20 cellular contexts compared by ENCODE assay signal in the genomic region with DNA sequence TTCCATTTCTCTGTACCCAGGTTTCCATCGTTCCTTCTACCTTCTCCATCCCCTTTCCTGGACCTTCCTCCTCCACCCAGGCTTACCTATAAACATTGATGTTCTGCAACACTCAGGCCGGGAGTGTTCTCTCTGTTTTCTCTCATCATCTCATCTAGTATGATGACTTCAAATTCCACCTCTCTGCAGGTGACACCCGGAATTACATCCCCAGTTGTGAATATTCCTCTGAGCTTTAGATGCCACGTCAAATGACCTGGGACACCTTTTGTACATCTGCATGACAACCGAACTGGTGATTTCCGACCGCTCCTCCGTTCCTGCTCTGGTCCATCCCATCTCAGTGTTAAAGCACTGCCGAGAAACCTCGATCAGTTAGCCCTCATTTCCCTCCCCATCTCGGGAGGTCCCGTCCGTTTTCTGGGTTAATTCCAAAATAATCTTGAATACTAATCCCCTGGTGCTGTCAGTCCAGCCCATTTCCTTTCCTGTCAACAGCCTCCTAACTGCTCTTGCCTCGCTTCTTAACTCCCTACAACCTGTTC.
DNase-seq lines count a peak whose midpoint lies in the region; ATAC-seq and TF ChIP-seq lines count a peak whose summit lies in the region.
"Had no signal": no experiment of that assay in that cellular context is flagged by ENCODE, and none has a peak within 500 bp of the region (broad histone marks: within the 10 kb centered on the region; RNA-seq: fewer than 3 reads in every experiment).

No MANE protein-coding gene starts in this region.

- H3K9me3 Mint-ChIP-seq in activated CD4-positive, alpha-beta T cell treated with anti-CD3 and anti-CD28 coated beads for 36 hours (ENCODE audit: low read depth) = no peaks in the 10 kb centered on the region
- peaks cover 0 to 1% (median 0%) of the 10 kb centered on the region in 7 donors for H3K9me3 Mint-ChIP-seq in CD4-positive, CD25-positive, alpha-beta regulatory T cell
- H3K9me3 Mint-ChIP-seq in activated T-helper 1 cell treated with anti-CD3 and anti-CD28 coated beads, Interleukin-12 subunit alpha, Interleukin-12 subunit beta, Interleukin-2, Interleukin-4 antibody, amounts not matched to agents 30 ng/mL and 10 ng/mL and 1 ng/mL, durations not matched to agents 14 hours and 24 hours and 36 hours = peaks cover 16% of the 10 kb centered on the region
- H3K9me3 Mint-ChIP-seq in mesothelial cell of epicardium = no peaks in the 10 kb centered on the region
- peaks cover 0 to 1% (median 0%) of the 10 kb centered on the region in 11 donors for H3K9me3 Mint-ChIP-seq in naive thymus-derived CD4-positive, alpha-beta T cell

- POLR2A ChIA-PET in activated CD4-positive, alpha-beta T cell treated with anti-CD3 and anti-CD28 coated beads for 36 hours (lab: Charles Lee) = no interaction called here
- POLR2A ChIA-PET in naive thymus-derived CD4-positive, alpha-beta T cell (lab: Charles Lee) = no interaction called here

- H3K36me3 ChIP-seq in CD4-positive, CD25-positive, alpha-beta regulatory T cell (ENCODE audit: control insufficient read depth, insufficient read depth, low read length) = peaks cover 12% of the 10 kb centered on the region
- peaks cover 0 to 12% (median 2%) of the 10 kb centered on the region in 3 experiments for H3K36me3 ChIP-seq in naive thymus-derived CD4-positive, alpha-beta T cell (ENCODE audit: control insufficient read depth in 2 of 3, insufficient read depth in 3 of 3, low read length in 3 of 3)
- H3K36me3 ChIP-seq: ovary had no signal

- no peaks in the 10 kb centered on the region for H3K27me3 Mint-ChIP-seq in activated CD4-positive, alpha-beta T cell treated with anti-CD3 and anti-CD28 coated beads for 36 hours
- H3K27me3 Mint-ChIP-seq in CD4-positive, CD25-positive, alpha-beta regulatory T cell = no peaks in the 10 kb centered on the region
- no peaks in the 10 kb centered on the region for H3K27me3 Mint-ChIP-seq in activated T-helper 1 cell treated with anti-CD3 and anti-CD28 coated beads, Interleukin-12 subunit alpha, Interleukin-12 subunit beta, Interleukin-2, Interleukin-4 antibody, amounts not matched to agents 30 ng/mL and 10 ng/mL and 1 ng/mL, durations not matched to agents 14 hours and 24 hours and 36 hours (ENCODE audit: insufficient read depth)
- H3K27me3 Mint-ChIP-seq in mesothelial cell of epicardium (ENCODE audit: low read depth) = no peaks in the 10 kb centered on the region
- no peaks in the 10 kb centered on the region for H3K27me3 Mint-ChIP-seq in naive thymus-derived CD4-positive, alpha-beta T cell

- H3K4me1 Mint-ChIP-seq in activated CD4-positive, alpha-beta T cell treated with anti-CD3 and anti-CD28 coated beads for 36 hours = peaks cover 61% of the 10 kb centered on the region
- H3K4me1 Mint-ChIP-seq in CD4-positive, CD25-positive, alpha-beta regulatory T cell = peaks cover 15 to 29% (median 18%) of the 10 kb centered on the region in 4 donors
- peaks cover 49% of the 10 kb centered on the region for H3K4me1 Mint-ChIP-seq in activated T-helper 1 cell treated with anti-CD3 and anti-CD28 coated beads, Interleukin-12 subunit alpha, Interleukin-12 subunit beta, Interleukin-2, Interleukin-4 antibody, amounts not matched to agents 30 ng/mL and 10 ng/mL and 1 ng/mL, durations not matched to agents 14 hours and 24 hours and 36 hours (ENCODE audit: low read depth)
- peaks cover 9% of the 10 kb centered on the region for H3K4me1 Mint-ChIP-seq in mesothelial cell of epicardium
- peaks cover 0 to 26% (median 5%) of the 10 kb centered on the region in 7 donors for H3K4me1 Mint-ChIP-seq in naive thymus-derived CD4-positive, alpha-beta T cell

- intact Hi-C loops in activated CD4-positive, alpha-beta T cell treated with anti-CD3 and anti-CD28 coated beads for 36 hours (cut with DNase I, micrococcal nuclease) = loop anchor here in 1 of 2 experiments (1.0 kb wide), 2 partner anchors 8 to 208 kb away; a partner anchor contains a TSS
- intact Hi-C loops in activated T-helper 1 cell treated with anti-CD3 and anti-CD28 coated beads, Interleukin-12 subunit alpha, Interleukin-12 subunit beta, Interleukin-2, Interleukin-4 antibody, amounts not matched to agents 30 ng/mL and 10 ng/mL and 1 ng/mL, durations not matched to agents 14 hours and 24 hours and 36 hours (cut with micrococcal nuclease) = loop anchor here (1.0 to 5.0 kb wide), 2 partner anchors 8 to 882 kb away; a partner anchor contains a TSS
- intact Hi-C loops in naive thymus-derived CD4-positive, alpha-beta T cell (cut with micrococcal nuclease) = no loop called here

- no peak for DNase-seq in activated CD4-positive, alpha-beta T cell treated with anti-CD3 and anti-CD28 coated beads for 36 hours
- DNase-seq in activated CD4-positive, alpha-beta T cell treated with anti-CD3 and anti-CD28 coated beads, Interleukin-2, amount 50 U/mL, for 48 hours = no peak
- no peak for DNase-seq in CD4-positive, CD25-positive, alpha-beta regulatory T cell
- no peak for DNase-seq in activated T-helper 1 cell treated with anti-CD3 and anti-CD28 coated beads, Interleukin-12 subunit alpha, Interleukin-12 subunit beta, Interleukin-2, Interleukin-4 antibody, amounts not matched to agents 30 ng/mL and 10 ng/mL and 1 ng/mL, durations not matched to agents 14 hours and 24 hours and 36 hours (ENCODE audit: low spot score)
- DNase-seq in mesothelial cell of epicardium (ENCODE audit: low spot score in 2 of 2, unreplicated experiment in 2 of 2) (no peak), cortex of kidney (lab: John Stamatoyannopoulos, UW) (no peak)
- DNase-seq in naive thymus-derived CD4-positive, alpha-beta T cell = no peak
- DNase-seq: effector CD4-positive, alpha-beta T cell; Karpas-422; NCI-H1092; NCI-H2029; NCI-H446 treated with DMSO at 0.1 percent for 48 hours; stimulated activated naive CD4-positive, alpha-beta T cell; trophoblast cell had no signal

- H3K9me3 ChIP-seq in CD4-positive, CD25-positive, alpha-beta regulatory T cell (ENCODE audit: control insufficient read depth in 2 of 2, low read length in 2 of 2) = no peaks in the 10 kb centered on the region
- no peaks in the 10 kb centered on the region for H3K9me3 ChIP-seq in naive thymus-derived CD4-positive, alpha-beta T cell (ENCODE audit: control insufficient read depth in 2 of 3, low read length in 3 of 3)
- H3K9me3 ChIP-seq: BLaER1, esophagus muscularis mucosa, ovary, right lobe of liver had no signal

- peaks cover 20% of the 10 kb centered on the region for H3K36me3 Mint-ChIP-seq in activated CD4-positive, alpha-beta T cell treated with anti-CD3 and anti-CD28 coated beads for 36 hours (ENCODE audit: low read depth)
- H3K36me3 Mint-ChIP-seq in CD4-positive, CD25-positive, alpha-beta regulatory T cell = peaks cover 15% of the 10 kb centered on the region
- H3K36me3 Mint-ChIP-seq in activated T-helper 1 cell treated with anti-CD3 and anti-CD28 coated beads, Interleukin-12 subunit alpha, Interleukin-12 subunit beta, Interleukin-2, Interleukin-4 antibody, amounts not matched to agents 30 ng/mL and 10 ng/mL and 1 ng/mL, durations not matched to agents 14 hours and 24 hours and 36 hours (ENCODE audit: low read depth) = peaks cover 19% of the 10 kb centered on the region
- peaks cover 27% of the 10 kb centered on the region for H3K36me3 Mint-ChIP-seq in mesothelial cell of epicardium
- peaks cover 0 to 15% (median 5%) of the 10 kb centered on the region in 5 donors for H3K36me3 Mint-ChIP-seq in naive thymus-derived CD4-positive, alpha-beta T cell

- H3K4me3 Mint-ChIP-seq in activated CD4-positive, alpha-beta T cell treated with anti-CD3 and anti-CD28 coated beads for 36 hours = peak overlapping the region; percentile 16
- H3K4me3 Mint-ChIP-seq in CD4-positive, CD25-positive, alpha-beta regulatory T cell = no peak overlapping the region
- peak overlapping the region; percentile 49 for H3K4me3 Mint-ChIP-seq in activated T-helper 1 cell treated with anti-CD3 and anti-CD28 coated beads, Interleukin-12 subunit alpha, Interleukin-12 subunit beta, Interleukin-2, Interleukin-4 antibody, amounts not matched to agents 30 ng/mL and 10 ng/mL and 1 ng/mL, durations not matched to agents 14 hours and 24 hours and 36 hours
- H3K4me3 Mint-ChIP-seq in mesothelial cell of epicardium = no peak overlapping the region
- H3K4me3 Mint-ChIP-seq in naive thymus-derived CD4-positive, alpha-beta T cell = no peak overlapping the region

- no peaks in the 10 kb centered on the region for H3K27me3 ChIP-seq in CD4-positive, CD25-positive, alpha-beta regulatory T cell (ENCODE audit: control insufficient read depth, insufficient read depth, low read length)
- no peaks in the 10 kb centered on the region for H3K27me3 ChIP-seq in naive thymus-derived CD4-positive, alpha-beta T cell (ENCODE audit: control insufficient read depth in 2 of 2, insufficient read depth in 2 of 2, low read length in 2 of 2)
- H3K27me3 ChIP-seq: BLaER1, esophagus muscularis mucosa, ovary, right lobe of liver had no signal

- TF ChIP-seq CTCF in mesothelial cell of epicardium (IDR thresholded peaks at IDR 0.05; ENCODE audit: unreplicated experiment) = peak; percentile 33

- ATAC-seq in activated CD4-positive, alpha-beta T cell treated with anti-CD3 and anti-CD28 coated beads for 36 hours = no peak
- no peak for ATAC-seq in CD4-positive, CD25-positive, alpha-beta regulatory T cell (ENCODE audit: low read depth in 2 of 2)
- no peak for ATAC-seq in HG03520 (IDR thresholded peaks at IDR 0.05; ENCODE audit: unreplicated experiment)
- ATAC-seq in naive thymus-derived CD4-positive, alpha-beta T cell = no peak

- no peak overlapping the region for H3K27ac ChIP-seq in CD4-positive, CD25-positive, alpha-beta regulatory T cell (ENCODE audit: insufficient read depth, low read length, poor library complexity, severe bottlenecking)
- no peak overlapping the region for H3K27ac ChIP-seq in naive thymus-derived CD4-positive, alpha-beta T cell (ENCODE audit: low read depth, low read length)
- H3K27ac ChIP-seq: BLaER1, ovary, right lobe of liver, RWPE1 had no signal

- no peak overlapping the region for H3K4me3 ChIP-seq in CD4-positive, CD25-positive, alpha-beta regulatory T cell (ENCODE audit: low read depth, low read length)
- no peak overlapping the region for H3K4me3 ChIP-seq in naive thymus-derived CD4-positive, alpha-beta T cell (ENCODE audit: low read length)
- H3K4me3 ChIP-seq: BLaER1, esophagus muscularis mucosa, ovary, right lobe of liver had no signal

- H3K4me1 ChIP-seq in CD4-positive, CD25-positive, alpha-beta regulatory T cell (ENCODE audit: control insufficient read depth, insufficient read depth, low read length, poor library complexity, severe bottlenecking) = no peaks in the 10 kb centered on the region
- no peaks in the 10 kb centered on the region for H3K4me1 ChIP-seq in naive thymus-derived CD4-positive, alpha-beta T cell (ENCODE audit: control insufficient read depth in 2 of 2, insufficient read depth in 2 of 2, low read length in 2 of 2)
- H3K4me1 ChIP-seq: right lobe of liver had no signal

- peak overlapping the region; percentile 92 for H3K27ac Mint-ChIP-seq in activated CD4-positive, alpha-beta T cell treated with anti-CD3 and anti-CD28 coated beads for 36 hours
- peak overlapping the region; percentile 12 to 63 (median 48) for H3K27ac Mint-ChIP-seq in CD4-positive, CD25-positive, alpha-beta regulatory T cell
- H3K27ac Mint-ChIP-seq in activated T-helper 1 cell treated with anti-CD3 and anti-CD28 coated beads, Interleukin-12 subunit alpha, Interleukin-12 subunit beta, Interleukin-2, Interleukin-4 antibody, amounts not matched to agents 30 ng/mL and 10 ng/mL and 1 ng/mL, durations not matched to agents 14 hours and 24 hours and 36 hours = peak overlapping the region; percentile 91
- no peak overlapping the region for H3K27ac Mint-ChIP-seq in mesothelial cell of epicardium
- H3K27ac Mint-ChIP-seq in naive thymus-derived CD4-positive, alpha-beta T cell = peak overlapping the region in 4 of 9 donors; percentile 19 to 85 (median 58)

- CTCF ChIA-PET in activated CD4-positive, alpha-beta T cell treated with anti-CD3 and anti-CD28 coated beads for 36 hours (lab: Charles Lee) = interaction anchor here (0.6 to 1.8 kb wide), 6 partner anchors 13 to 1006 kb away, joined by 3 to 7 read pairs (median 4); no protein-coding TSS in a partner anchor
- CTCF ChIA-PET in naive thymus-derived CD4-positive, alpha-beta T cell (lab: Charles Lee) = no interaction called here

Comparison
In these comparisons a context has a peak if more than half of its experiments do, and no peak if none do; other contexts are left out.
1. H3K4me3 Mint-ChIP-seq: peak in activated CD4-positive, alpha-beta T cell treated with anti-CD3 and anti-CD28 coated beads for 36 hours (single experiment) and activated T-helper 1 cell treated with anti-CD3 and anti-CD28 coated beads, Interleukin-12 subunit alpha, Interleukin-12 subunit beta, Interleukin-2, Interleukin-4 antibody, amounts not matched to agents 30 ng/mL and 10 ng/mL and 1 ng/mL, durations not matched to agents 14 hours and 24 hours and 36 hours (single experiment); none in CD4-positive, CD25-positive, alpha-beta regulatory T cell (0 of 4), mesothelial cell of epicardium (single experiment) and naive thymus-derived CD4-positive, alpha-beta T cell (0 of 10).